Comparison of ENCODE assay signal across 12 cellular contexts in genomic region chr15:79935556-79936201, GRCh38. TPM values are rescaled to one million over a fixed set of nuclear protein-coding genes. Genes with fewer than 3 reads are reported as not detected.
DNase-seq lines count a peak whose midpoint lies in the region; TF ChIP-seq lines count a peak whose summit lies in the region.
"Not testable (repeated sequence)": the region's sequence is repeated elsewhere in the genome, so short reads cannot be mapped to it uniquely, and the experiment has no call there.
"Had no signal": no experiment of that assay in that cellular context is flagged by ENCODE, and none has a peak within 500 bp of the region (broad histone marks: within the 10 kb centered on the region; RNA-seq: fewer than 3 reads in every experiment).

No MANE protein-coding gene starts in this region.

- H3K79me2 ChIP-seq in smooth muscle cell (ENCODE audit: low read depth), result not testable (repeated sequence)

- H3K4me3 ChIP-seq in cardiac muscle cell, smooth muscle cell: not testable (repeated sequence)

- H3K9ac ChIP-seq in smooth muscle cell (ENCODE audit: low read depth), result not testable (repeated sequence)

- not testable (repeated sequence) for H4K20me1 ChIP-seq in smooth muscle cell (ENCODE audit: low read depth)

- 12% methylated on average over 7 of the region's 7 CpGs for WGBS in smooth muscle cell (ENCODE audit: low lambda C conversion rate)

- TF ChIP-seq CTCF in cardiac muscle cell (IDR thresholded peaks at IDR 0.05; ENCODE audit: low read depth, low read length); mesothelial cell of epicardium (IDR thresholded peaks at IDR 0.05; ENCODE audit: unreplicated experiment); neural crest cell (conservative IDR thresholded peaks at IDR 0.05); smooth muscle cell (IDR thresholded peaks at IDR 0.05; ENCODE audit: borderline replicate concordance, insufficient read depth, poor library complexity, severe bottlenecking): not testable (repeated sequence)

- H3K4me1 Mint-ChIP-seq in mesothelial cell of epicardium, result peaks cover 18% of the 10 kb centered on the region
- not testable (repeated sequence) for H3K4me1 Mint-ChIP-seq in neural crest cell

- not testable (repeated sequence) for H3K36me3 Mint-ChIP-seq in mesothelial cell of epicardium; neural crest cell (ENCODE audit: low read depth)

- H3K27ac Mint-ChIP-seq in mesothelial cell of epicardium (peak overlapping the region; percentile 51), neural crest cell (ENCODE audit: unreplicated experiment) (peak overlapping the region; percentile 6)

- not testable (repeated sequence) for H3K36me3 ChIP-seq in cardiac muscle cell; smooth muscle cell (ENCODE audit: low read depth)

- H3K9me3 Mint-ChIP-seq in mesothelial cell of epicardium, neural crest cell: not testable (repeated sequence)

- not testable (repeated sequence) for H3K9me3 ChIP-seq in cardiac muscle cell (ENCODE audit: low read depth); smooth muscle cell (replicated peaks; ENCODE audit: low read depth)

- not testable (repeated sequence) for H3F3A ChIP-seq in smooth muscle cell (ENCODE audit: low read depth)

- H3K4me3 Mint-ChIP-seq in mesothelial cell of epicardium, neural crest cell: not testable (repeated sequence)

- not testable (repeated sequence) for H3K27me3 ChIP-seq in cardiac muscle cell; smooth muscle cell (ENCODE audit: low read depth)

- H3K4me1 ChIP-seq in cardiac muscle cell (ENCODE audit: low read depth), result peaks cover 12% of the 10 kb centered on the region
- peaks cover 11% of the 10 kb centered on the region for H3K4me1 ChIP-seq in smooth muscle cell (ENCODE audit: low read depth)

- H3K27me3 Mint-ChIP-seq in mesothelial cell of epicardium (ENCODE audit: low read depth); neural crest cell (ENCODE audit: low read depth): not testable (repeated sequence)

- H3K4me2 ChIP-seq in smooth muscle cell, result peak overlapping the region; percentile 63

- DNase-seq in ELF-1 (ENCODE audit: low read depth, low spot score) (peak; percentile 77), amniotic epithelial cell (ENCODE audit: low read depth) (peak; percentile 95), cardiac muscle cell (ENCODE audit: low read depth in 1 of 2, low spot score in 1 of 2) (peak; percentile 24 to 47), left kidney (ENCODE audit: low read depth, low spot score) (peak; percentile 36), renal cortical epithelial cell (ENCODE audit: low read depth) (peak; percentile 56)
- not testable (repeated sequence) for DNase-seq in mesothelial cell of epicardium (ENCODE audit: low spot score in 2 of 2, unreplicated experiment in 2 of 2); neural crest cell (ENCODE audit: low read depth, low spot score); smooth muscle cell (lab: John Stamatoyannopoulos, UW; ENCODE audit: unreplicated experiment)

- peak overlapping the region; percentile 54 for H2AFZ ChIP-seq in smooth muscle cell (ENCODE audit: low read depth)

- H3K27ac ChIP-seq in cardiac muscle cell (peak overlapping the region; percentile 87), smooth muscle cell (ENCODE audit: low read depth) (peak overlapping the region; percentile 48)

RNA-seq across cellular contexts. Expression of gene BCL2A1, which starts 35.3 kb away (rescaled TPM):
- total RNA-seq in cardiac muscle cell (not detected in 2 replicates), mesothelial cell of epicardium (0.23 to 0.71 TPM (median 0.49 TPM) in 3 replicates), neural crest cell (not detected in 2 replicates), renal cortical epithelial cell (9.9 TPM in 1 of 2 replicates, not detected in the other), smooth muscle cell (18.2 and 21.1 TPM in 2 replicates)
- polyA plus RNA-seq in cardiac muscle cell (0.18 TPM in 1 of 2 replicates, not detected in the other), smooth muscle cell (13.4 and 14.3 TPM in 2 replicates)
- total RNA-seq: Caco-2, GM23248, HT-29 had no signal
- polyA plus RNA-seq: BJ had no signal

RNA-seq across cellular contexts. Expression of gene MTHFS, which starts 38.9 kb away (rescaled TPM):
- total RNA-seq in cardiac muscle cell (37.8 and 44.2 TPM in 2 replicates), mesothelial cell of epicardium (12.5 to 14.8 TPM (median 13.7 TPM) in 3 replicates), neural crest cell (11.2 and 11.9 TPM in 2 replicates), renal cortical epithelial cell (26.7 and 34.7 TPM in 2 replicates), smooth muscle cell (64.4 and 64.8 TPM in 2 replicates)
- polyA plus RNA-seq in cardiac muscle cell (38.3 and 48.6 TPM in 2 replicates), smooth muscle cell (46.7 and 56.0 TPM in 2 replicates)
